ENCODE assay signal across 1 cellular context in genomic region chr17:75763613-75764416, GRCh38.
TF ChIP-seq lines count a peak whose summit lies in the region.

No MANE protein-coding gene starts in this region.

TF ChIP-seq in GM12878, 131 proteins besides CTCF, POLR2A, EP300 and RAD21:
- TF ChIP-seq WRNIP1 (IDR thresholded peaks at IDR 0.05; ENCODE audit: borderline replicate concordance, low read depth, low read length): no peak
- TF ChIP-seq ATF7 (IDR thresholded peaks at IDR 0.05; ENCODE audit: low read depth): no peak
- TF ChIP-seq PRDM15 (CRISPR knock-in tag; IDR thresholded peaks at IDR 0.05): no peak
- TF ChIP-seq NFIC (IDR thresholded peaks at IDR 0.05; ENCODE audit: low read depth, low read length): no peak
- no peak for TF ChIP-seq ETV6 (conservative IDR thresholded peaks at IDR 0.05 in 1 of 2, IDR thresholded peaks at IDR 0.05 in 1 of 2; ENCODE audit: borderline replicate concordance in 1 of 2, low read depth in 1 of 2)
- no peak for TF ChIP-seq TBL1XR1 (IDR thresholded peaks at IDR 0.05; ENCODE audit: low read depth, low read length)
- TF ChIP-seq RFX5 (IDR thresholded peaks at IDR 0.05; ENCODE audit: low read depth, low read length): no peak
- no peak for TF ChIP-seq PAX8 (IDR thresholded peaks at IDR 0.05)
- no peak for TF ChIP-seq NR2C2 (IDR thresholded peaks at IDR 0.05; ENCODE audit: borderline replicate concordance, control insufficient read depth, insufficient read length, low read depth)
- no peak for TF ChIP-seq CBX3 (IDR thresholded peaks at IDR 0.05; ENCODE audit: borderline replicate concordance, low read depth)
- no peak for TF ChIP-seq DPF2 (IDR thresholded peaks at IDR 0.05)
- TF ChIP-seq, protein P1, sequence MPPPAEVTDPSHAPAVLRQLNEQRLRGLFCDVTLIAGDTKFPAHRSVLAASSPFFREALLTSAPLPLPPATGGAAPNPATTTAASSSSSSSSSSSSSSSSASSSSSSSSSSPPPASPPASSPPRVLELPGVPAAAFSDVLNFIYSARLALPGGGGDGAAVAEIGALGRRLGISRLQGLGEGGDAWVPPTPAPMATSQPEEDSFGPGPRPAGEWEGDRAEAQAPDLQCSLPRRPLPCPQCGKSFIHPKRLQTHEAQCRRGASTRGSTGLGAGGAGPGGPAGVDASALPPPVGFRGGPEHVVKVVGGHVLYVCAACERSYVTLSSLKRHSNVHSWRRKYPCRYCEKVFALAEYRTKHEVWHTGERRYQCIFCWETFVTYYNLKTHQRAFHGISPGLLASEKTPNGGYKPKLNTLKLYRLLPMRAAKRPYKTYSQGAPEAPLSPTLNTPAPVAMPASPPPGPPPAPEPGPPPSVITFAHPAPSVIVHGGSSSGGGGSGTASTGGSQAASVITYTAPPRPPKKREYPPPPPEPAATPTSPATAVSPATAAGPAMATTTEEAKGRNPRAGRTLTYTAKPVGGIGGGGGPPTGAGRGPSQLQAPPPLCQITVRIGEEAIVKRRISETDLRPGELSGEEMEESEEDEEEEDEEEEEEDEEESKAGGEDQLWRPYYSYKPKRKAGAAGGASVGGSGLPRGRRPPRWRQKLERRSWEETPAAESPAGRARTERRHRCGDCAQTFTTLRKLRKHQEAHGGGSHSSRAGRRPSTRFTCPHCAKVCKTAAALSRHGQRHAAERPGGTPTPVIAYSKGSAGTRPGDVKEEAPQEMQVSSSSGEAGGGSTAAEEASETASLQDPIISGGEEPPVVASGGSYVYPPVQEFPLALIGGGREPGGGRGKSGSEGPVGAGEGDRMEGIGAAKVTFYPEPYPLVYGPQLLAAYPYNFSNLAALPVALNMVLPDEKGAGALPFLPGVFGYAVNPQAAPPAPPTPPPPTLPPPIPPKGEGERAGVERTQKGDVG (CRISPR knock-in tag; IDR thresholded peaks at IDR 0.05): no peak
- TF ChIP-seq BCLAF1 (IDR thresholded peaks at IDR 0.05): no peak
- no peak for TF ChIP-seq CHD4 (IDR thresholded peaks at IDR 0.05)
- TF ChIP-seq BMI1 (IDR thresholded peaks at IDR 0.05; ENCODE audit: borderline replicate concordance): no peak
- no peak for TF ChIP-seq SIX5 (IDR thresholded peaks at IDR 0.05; ENCODE audit: low read depth, low read length, severe bottlenecking)
- no peak for TF ChIP-seq POLR2AphosphoS5 (IDR thresholded peaks at IDR 0.05; ENCODE audit: low read length)
- no peak for TF ChIP-seq E2F4 (IDR thresholded peaks at IDR 0.05; ENCODE audit: low read depth, low read length)
- no peak for TF ChIP-seq SREBF1 (IDR thresholded peaks at IDR 0.05; ENCODE audit: low read length)
- TF ChIP-seq IRF4 (IDR thresholded peaks at IDR 0.05; ENCODE audit: low read depth, low read length): no peak
